In the genomic region with DNA sequence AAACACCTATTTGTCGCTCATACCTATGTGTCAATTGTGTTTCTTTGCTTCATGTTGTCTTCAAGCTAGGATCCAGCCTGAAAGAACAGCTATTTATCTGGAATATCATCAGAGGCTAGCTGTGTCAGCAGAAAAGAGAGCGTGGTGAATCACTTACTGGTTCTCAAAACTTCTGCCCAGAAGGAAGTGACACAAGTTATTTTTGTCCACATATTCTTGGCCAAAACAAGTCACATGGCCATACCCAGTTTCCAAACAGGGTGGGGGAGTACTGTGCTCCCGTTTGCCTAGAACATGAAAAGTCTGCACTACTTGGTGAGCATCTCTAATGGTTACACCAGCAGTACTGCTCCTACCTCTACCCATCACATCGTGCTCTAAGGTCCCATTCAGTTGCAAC, we compare ENCODE assay signal across 10 cellular contexts.
A peak's percentile ranks its signal among the peaks of the same experiment; 100 is the strongest.
DNase-seq lines count a peak whose midpoint lies in the region; ATAC-seq and TF ChIP-seq lines count a peak whose summit lies in the region.
"Had no signal": no experiment of that assay in that cellular context is flagged by ENCODE, and none has a peak within 500 bp of the region (broad histone marks: within the 10 kb centered on the region; RNA-seq: fewer than 3 reads in every experiment).

No MANE protein-coding gene starts in this region.

- DNase-seq in fibroblast of gingiva (ENCODE audit: low read depth) (peak; percentile 60), HuH-7 (ENCODE audit: low spot score) (no peak), natural killer cell (no peak), RWPE1 (ENCODE audit: low spot score) (no peak)

- POLR2A ChIA-PET in RWPE1 (lab: Yijun Ruan, JAX; ENCODE audit: low non-redundant PET), result no interaction called here

- no peaks in the 10 kb centered on the region for H3K4me1 Mint-ChIP-seq in natural killer cell
- H3K4me1 Mint-ChIP-seq: memory B cell had no signal

- H3K9me3 ChIP-seq in subcutaneous abdominal adipose tissue (ENCODE audit: control insufficient read depth in 5 of 5, low read length in 5 of 5), result peaks cover 0 to 6% (median 0%) of the 10 kb centered on the region in 5 donors
- H3K9me3 ChIP-seq: suprapubic skin had no signal

- H3K36me3 ChIP-seq in subcutaneous abdominal adipose tissue (ENCODE audit: control insufficient read depth in 5 of 5, insufficient read depth in 5 of 5, low read length in 5 of 5), result no peaks in the 10 kb centered on the region
- H3K36me3 ChIP-seq: suprapubic skin had no signal

- CTCF ChIA-PET in RWPE1 (lab: Yijun Ruan, JAX), result no interaction called here

- H3K9ac ChIP-seq in subcutaneous abdominal adipose tissue (ENCODE audit: low read length in 5 of 5), result no peak overlapping the region

- no peak overlapping the region for H3K4me3 Mint-ChIP-seq in natural killer cell
- H3K4me3 Mint-ChIP-seq: memory B cell had no signal

- H3K27ac Mint-ChIP-seq in natural killer cell, result no peak overlapping the region
- H3K27ac Mint-ChIP-seq: memory B cell had no signal

- peak; percentile 87 for ATAC-seq in GM21447 (IDR thresholded peaks at IDR 0.05; ENCODE audit: unreplicated experiment)
- ATAC-seq in HG03565 (IDR thresholded peaks at IDR 0.05; ENCODE audit: unreplicated experiment), result peak; percentile 74
- no peak for ATAC-seq in HG02970 (IDR thresholded peaks at IDR 0.05; ENCODE audit: low FRiP score, unreplicated experiment)
- ATAC-seq in natural killer cell, result no peak

- TF ChIP-seq CTCF in natural killer cell (IDR thresholded peaks at IDR 0.05) (no peak), RWPE1 (conservative IDR thresholded peaks at IDR 0.05; ENCODE audit: low read depth) (no peak)

- H3K27me3 ChIP-seq in subcutaneous abdominal adipose tissue (ENCODE audit: control insufficient read depth in 5 of 5, insufficient read depth in 4 of 5, low read length in 5 of 5), result no peaks in the 10 kb centered on the region
- H3K27me3 ChIP-seq: suprapubic skin had no signal

- H3K4me1 ChIP-seq in subcutaneous abdominal adipose tissue (ENCODE audit: control insufficient read depth in 5 of 5, insufficient read depth in 5 of 5, low read length in 5 of 5), result peaks cover 0 to 19% (median 12%) of the 10 kb centered on the region in 5 donors

- no peaks in the 10 kb centered on the region for H3K36me3 Mint-ChIP-seq in natural killer cell
- H3K36me3 Mint-ChIP-seq: memory B cell had no signal

- no peaks in the 10 kb centered on the region for H3K27me3 Mint-ChIP-seq in natural killer cell (ENCODE audit: low read depth in 2 of 2)
- H3K27me3 Mint-ChIP-seq: memory B cell had no signal

- no peaks in the 10 kb centered on the region for H3K9me3 Mint-ChIP-seq in natural killer cell
- H3K9me3 Mint-ChIP-seq: memory B cell had no signal

- intact Hi-C loops in natural killer cell (cut with micrococcal nuclease), result no loop called here

- no peak overlapping the region for H3K4me3 ChIP-seq in subcutaneous abdominal adipose tissue (ENCODE audit: low read depth in 1 of 5, low read length in 5 of 5)
- H3K4me3 ChIP-seq: suprapubic skin had no signal

- peak overlapping the region; percentile 31 for H3K27ac ChIP-seq in subcutaneous abdominal adipose tissue (ENCODE audit: low read depth, low read length)
- H3K27ac ChIP-seq in RWPE1, result no peak overlapping the region
- H3K27ac ChIP-seq: suprapubic skin had no signal

Comparison
In these comparisons a context has a peak if more than half of its experiments do, and no peak if none do; other contexts are left out.
1. ATAC-seq: peak in GM21447 (single experiment) and HG03565 (single experiment); none in HG02970 (single experiment) and natural killer cell (0 of 3).